ENCODE assay signal across 17 cellular contexts in the genomic region with DNA sequence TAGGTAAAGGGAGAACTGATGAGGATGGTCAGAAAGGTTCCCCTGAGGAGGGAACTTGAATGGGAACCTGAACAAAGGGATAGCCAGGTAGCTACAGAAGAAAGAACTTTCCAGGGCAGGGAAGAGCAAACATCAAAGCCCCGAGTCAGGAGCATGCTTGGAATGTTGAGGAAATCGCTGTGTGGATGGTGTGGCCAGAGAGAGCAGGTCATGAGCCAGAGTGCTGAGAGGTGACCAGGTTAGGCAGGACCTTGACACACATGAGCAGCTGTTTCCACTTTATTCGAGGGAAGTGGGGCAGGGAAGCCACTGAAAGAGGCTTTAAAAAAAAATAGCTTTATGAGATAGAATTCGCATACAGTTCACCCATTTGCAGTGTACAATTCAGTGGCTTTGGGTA. TPM values are rescaled to one million over a fixed set of nuclear protein-coding genes. Genes with fewer than 3 reads are reported as not detected.
A peak's percentile ranks its signal among the peaks of the same experiment; 100 is the strongest.
DNase-seq lines count a peak whose midpoint lies in the region; ATAC-seq and TF ChIP-seq lines count a peak whose summit lies in the region.
"Had no signal": no experiment of that assay in that cellular context is flagged by ENCODE, and none has a peak within 500 bp of the region (broad histone marks: within the 10 kb centered on the region; RNA-seq: fewer than 3 reads in every experiment).

No MANE protein-coding gene starts in this region.

- ATAC-seq in right lobe of liver = peak in 1 of 4 donors; percentile 2
- ATAC-seq in GM21576 (IDR thresholded peaks at IDR 0.05; ENCODE audit: unreplicated experiment) = no peak
- ATAC-seq: gastrocnemius medialis had no signal

- H3K36me3 Mint-ChIP-seq in activated T-helper 1 cell treated with anti-CD3 and anti-CD28 coated beads, Interleukin-12 subunit alpha, Interleukin-12 subunit beta, Interleukin-2, Interleukin-4 antibody, amounts not matched to agents 30 ng/mL and 10 ng/mL and 1 ng/mL, durations not matched to agents 14 hours and 24 hours and 36 hours (ENCODE audit: low read depth) = peaks cover 39% of the 10 kb centered on the region

- WGBS in right lobe of liver (ENCODE audit: insufficient coverage, low coverage, low lambda C conversion rate, missing lambda C conversion rate) = 51% methylated on average over 4 of the region's 4 CpGs

- H3K27ac Mint-ChIP-seq in activated T-helper 1 cell treated with anti-CD3 and anti-CD28 coated beads, Interleukin-12 subunit alpha, Interleukin-12 subunit beta, Interleukin-2, Interleukin-4 antibody, amounts not matched to agents 30 ng/mL and 10 ng/mL and 1 ng/mL, durations not matched to agents 14 hours and 24 hours and 36 hours = peak overlapping the region; percentile 62

- no peaks in the 10 kb centered on the region for H3K9me3 ChIP-seq in BLaER1 treated with 17β-estradiol and CSF1 and Interleukin-3, amounts not matched to agents 10 nM and 100 nM (replicated peaks in 1 of 11)
- H3K9me3 ChIP-seq in right lobe of liver (no peaks in the 10 kb centered on the region), ascending aorta (no peaks in the 10 kb centered on the region)
- H3K9me3 ChIP-seq: gastrocnemius medialis, SJCRH30 had no signal

- peak overlapping the region; percentile 84 to 100 (median 92) for H3K4me2 ChIP-seq in BLaER1 treated with 17β-estradiol and CSF1 and Interleukin-3, amounts not matched to agents 10 nM and 100 nM
- H3K4me2 ChIP-seq: smooth muscle cell had no signal

- peaks cover 55% of the 10 kb centered on the region for H3K4me1 Mint-ChIP-seq in activated T-helper 1 cell treated with anti-CD3 and anti-CD28 coated beads, Interleukin-12 subunit alpha, Interleukin-12 subunit beta, Interleukin-2, Interleukin-4 antibody, amounts not matched to agents 30 ng/mL and 10 ng/mL and 1 ng/mL, durations not matched to agents 14 hours and 24 hours and 36 hours (ENCODE audit: low read depth)

- H3K4me3 Mint-ChIP-seq in activated T-helper 1 cell treated with anti-CD3 and anti-CD28 coated beads, Interleukin-12 subunit alpha, Interleukin-12 subunit beta, Interleukin-2, Interleukin-4 antibody, amounts not matched to agents 30 ng/mL and 10 ng/mL and 1 ng/mL, durations not matched to agents 14 hours and 24 hours and 36 hours = no peak overlapping the region

- H3K27me3 Mint-ChIP-seq in activated T-helper 1 cell treated with anti-CD3 and anti-CD28 coated beads, Interleukin-12 subunit alpha, Interleukin-12 subunit beta, Interleukin-2, Interleukin-4 antibody, amounts not matched to agents 30 ng/mL and 10 ng/mL and 1 ng/mL, durations not matched to agents 14 hours and 24 hours and 36 hours (ENCODE audit: insufficient read depth) = peaks cover 1% of the 10 kb centered on the region

- H3K27me3 ChIP-seq in BLaER1 treated with 17β-estradiol and CSF1 and Interleukin-3, amounts not matched to agents 10 nM and 100 nM = no peaks in the 10 kb centered on the region
- H3K27me3 ChIP-seq in right lobe of liver = no peaks in the 10 kb centered on the region
- H3K27me3 ChIP-seq in ascending aorta = no peaks in the 10 kb centered on the region
- H3K27me3 ChIP-seq: gastrocnemius medialis, SJCRH30 had no signal

- peak overlapping the region in 1 of 10 experiments; percentile 17; a peak in 1 of 20 replicates for H3K4me3 ChIP-seq in BLaER1 treated with 17β-estradiol and CSF1 and Interleukin-3, amounts not matched to agents 10 nM and 100 nM
- H3K4me3 ChIP-seq in right lobe of liver = no peak overlapping the region
- no peak overlapping the region for H3K4me3 ChIP-seq in ascending aorta
- H3K4me3 ChIP-seq: gastrocnemius medialis, SJCRH30, smooth muscle cell had no signal

- no peak for TF ChIP-seq CTCF in right lobe of liver (IDR thresholded peaks at IDR 0.05)
- TF ChIP-seq CTCF in ascending aorta (IDR thresholded peaks at IDR 0.05) = no peak

- H3K4me1 ChIP-seq in BLaER1 treated with 17β-estradiol and CSF1 and Interleukin-3, amounts not matched to agents 10 nM and 100 nM = peaks cover 87 to 91% (median 89%) of the 10 kb centered on the region in 10 experiments
- H3K4me1 ChIP-seq in right lobe of liver (peaks cover 0 to 58% (median 24%) of the 10 kb centered on the region in 4 donors), ascending aorta (peaks cover 13 to 22% of the 10 kb centered on the region in 2 donors)

- DNase-seq in ELF-1 (ENCODE audit: low read depth, low spot score) = peak; percentile 37
- DNase-seq in activated T-helper 1 cell treated with anti-CD3 and anti-CD28 coated beads, Interleukin-12 subunit alpha, Interleukin-12 subunit beta, Interleukin-2, Interleukin-4 antibody, amounts not matched to agents 30 ng/mL and 10 ng/mL and 1 ng/mL, durations not matched to agents 14 hours and 24 hours and 36 hours (ENCODE audit: low spot score) = no peak
- no peak for DNase-seq in right lobe of liver
- DNase-seq in ascending aorta (ENCODE audit: low spot score in 2 of 2) = no peak
- DNase-seq in iPS-NIHi11 (ENCODE audit: low spot score) = no peak
- no peak for DNase-seq in NCI-H774 (lab: John Stamatoyannopoulos, UW)
- DNase-seq: gastrocnemius medialis, HCEC 1CT, KG1, mesenchymal stem cell, NCI-H1417, NCI-H2227 treated with DMSO at 0.1 percent for 48 hours, SJCRH30 had no signal

- H3K36me3 ChIP-seq in BLaER1 treated with 17β-estradiol and CSF1 and Interleukin-3, amounts not matched to agents 10 nM and 100 nM = peaks cover 20 to 67% (median 53%) of the 10 kb centered on the region in 11 experiments
- H3K36me3 ChIP-seq in right lobe of liver (peaks cover 0 to 12% (median 5%) of the 10 kb centered on the region in 4 donors), ascending aorta (peaks cover 29 to 32% of the 10 kb centered on the region in 2 donors)

- H3K9ac ChIP-seq in BLaER1 treated with 17β-estradiol and CSF1 and Interleukin-3, amounts not matched to agents 10 nM and 100 nM = peak overlapping the region; percentile 15 to 84 (median 72); a peak in 19 of 22 replicates

- no peak for TF ChIP-seq POLR2A in right lobe of liver (IDR thresholded peaks at IDR 0.05)

- H4K20me1 ChIP-seq in BLaER1 treated with 17β-estradiol and CSF1 and Interleukin-3, amounts not matched to agents 10 nM and 100 nM = peaks cover 0 to 66% (median 22%) of the 10 kb centered on the region in 11 experiments; a peak in 11 of 22 replicates

- intact Hi-C loops in activated T-helper 1 cell treated with anti-CD3 and anti-CD28 coated beads, Interleukin-12 subunit alpha, Interleukin-12 subunit beta, Interleukin-2, Interleukin-4 antibody, amounts not matched to agents 30 ng/mL and 10 ng/mL and 1 ng/mL, durations not matched to agents 14 hours and 24 hours and 36 hours (cut with micrococcal nuclease) = no loop called here
- intact Hi-C loops in right lobe of liver (cut with DNase I) (no loop called here), ascending aorta (cut with DNase I) (no loop called here)

- peak overlapping the region in 9 of 11 experiments; percentile 13 to 96 (median 90); a peak in 18 of 22 replicates for H3K27ac ChIP-seq in BLaER1 treated with 17β-estradiol and CSF1 and Interleukin-3, amounts not matched to agents 10 nM and 100 nM
- H3K27ac ChIP-seq in right lobe of liver = peak overlapping the region in 2 of 3 donors; percentile 26 to 35
- H3K27ac ChIP-seq in ascending aorta = no peak overlapping the region
- H3K27ac ChIP-seq: gastrocnemius medialis, SJCRH30 had no signal

- no peaks in the 10 kb centered on the region for H3K9me3 Mint-ChIP-seq in activated T-helper 1 cell treated with anti-CD3 and anti-CD28 coated beads, Interleukin-12 subunit alpha, Interleukin-12 subunit beta, Interleukin-2, Interleukin-4 antibody, amounts not matched to agents 30 ng/mL and 10 ng/mL and 1 ng/mL, durations not matched to agents 14 hours and 24 hours and 36 hours

RNA-seq across cellular contexts. Expression of a gene that starts 4.4 kb away (rescaled TPM):
- total RNA-seq in activated T-helper 1 cell treated with anti-CD3 and anti-CD28 coated beads, Interleukin-12 subunit alpha, Interleukin-12 subunit beta, Interleukin-2, Interleukin-4 antibody, amounts not matched to agents 30 ng/mL and 10 ng/mL and 1 ng/mL, durations not matched to agents 14 hours and 24 hours and 36 hours = 235 and 248 TPM in 2 replicates
- total RNA-seq in right lobe of liver (10 to 100 TPM; 59.5 to 88.4 (median 72.5) TPM), ascending aorta (35.1 TPM)

RNA-seq across cellular contexts. Expression of a gene that starts 27.4 kb away (rescaled TPM):
- total RNA-seq in activated T-helper 1 cell treated with anti-CD3 and anti-CD28 coated beads, Interleukin-12 subunit alpha, Interleukin-12 subunit beta, Interleukin-2, Interleukin-4 antibody, amounts not matched to agents 30 ng/mL and 10 ng/mL and 1 ng/mL, durations not matched to agents 14 hours and 24 hours and 36 hours = 32.0 and 35.2 TPM in 2 replicates
- total RNA-seq in right lobe of liver (1 to 10 TPM in 1 of 6 experiments, under 1 TPM in 5; 0.26 to 1.7 (median 0.48) TPM), ascending aorta (not detected)
- total RNA-seq: gastrocnemius medialis, occipital lobe, smooth muscle cell had no signal

RNA-seq across cellular contexts. Expression of a gene that starts 39.8 kb away (rescaled TPM):
- 346 and 351 TPM in 2 replicates for total RNA-seq in activated T-helper 1 cell treated with anti-CD3 and anti-CD28 coated beads, Interleukin-12 subunit alpha, Interleukin-12 subunit beta, Interleukin-2, Interleukin-4 antibody, amounts not matched to agents 30 ng/mL and 10 ng/mL and 1 ng/mL, durations not matched to agents 14 hours and 24 hours and 36 hours
- total RNA-seq in right lobe of liver (10 to 100 TPM; 13.7 to 90.2 (median 45.6) TPM), ascending aorta (619 TPM)

RNA-seq across cellular contexts. Expression of a gene that starts 57.3 kb away (rescaled TPM):
- not detected in 2 replicates for total RNA-seq in activated T-helper 1 cell treated with anti-CD3 and anti-CD28 coated beads, Interleukin-12 subunit alpha, Interleukin-12 subunit beta, Interleukin-2, Interleukin-4 antibody, amounts not matched to agents 30 ng/mL and 10 ng/mL and 1 ng/mL, durations not matched to agents 14 hours and 24 hours and 36 hours
- total RNA-seq in right lobe of liver (not detected), ascending aorta (not detected)
- total RNA-seq: gastrocnemius medialis, occipital lobe, SJCRH30, smooth muscle cell had no signal

Comparison
In these comparisons a context has a peak if more than half of its experiments do, and no peak if none do; other contexts are left out.
1. H3K27ac ChIP-seq: peak in BLaER1 treated with 17β-estradiol and CSF1 and Interleukin-3, amounts not matched to agents 10 nM and 100 nM (9 of 11) and right lobe of liver (2 of 3); none in ascending aorta (0 of 2).
2. RNA of a gene that starts 27.4 kb away (total RNA-seq): 32.0 to 35.2 TPM in activated T-helper 1 cell treated with anti-CD3 and anti-CD28 coated beads, Interleukin-12 subunit alpha, Interleukin-12 subunit beta, Interleukin-2, Interleukin-4 antibody, amounts not matched to agents 30 ng/mL and 10 ng/mL and 1 ng/mL, durations not matched to agents 14 hours and 24 hours and 36 hours; 0.26 to 1.7 TPM in right lobe of liver and not detected in ascending aorta (single experiment); every median in the first group is over 10 times any median in the second.